23 cellular contexts compared by ENCODE assay signal in genomic region chr2:5743992-5744391, GRCh38. TPM values are rescaled to one million over a fixed set of nuclear protein-coding genes. Genes with fewer than 3 reads are reported as not detected.
"Had no signal": no experiment of that assay in that cellular context is flagged by ENCODE, and none has a peak within 500 bp of the region (broad histone marks: within the 10 kb centered on the region; RNA-seq: fewer than 3 reads in every experiment).

No MANE protein-coding gene starts in this region.

- H3K4me3 Mint-ChIP-seq: activated CD8-positive, alpha-beta T cell treated with anti-CD3 and anti-CD28 coated beads for 36 hours; activated naive CD8-positive, alpha-beta T cell treated with anti-CD3 and anti-CD28 coated beads for 36 hours; activated T-helper 17 cell treated with anti-CD3 and anti-CD28 coated beads, Interleukin-2, amount 50 U/mL, for 72 hours; mesothelial cell of epicardium; nephron had no signal

- ATAC-seq: activated CD8-positive, alpha-beta T cell treated with anti-CD3 and anti-CD28 coated beads for 36 hours; activated T-helper 17 cell treated with anti-CD3 and anti-CD28 coated beads, Interleukin-2, amount 50 U/mL, for 72 hours; gastroesophageal sphincter; heart right ventricle; left colon; lower lobe of right lung; sciatic nerve; upper lobe of right lung had no signal

- H3K27me3 ChIP-seq: esophagus muscularis mucosa, upper lobe of right lung had no signal

- H3K4me3 ChIP-seq: esophagus muscularis mucosa, gastroesophageal sphincter, heart right ventricle, lower lobe of right lung, smooth muscle cell, thoracic aorta, upper lobe of right lung had no signal

- H3K27me3 Mint-ChIP-seq: activated CD8-positive, alpha-beta T cell treated with anti-CD3 and anti-CD28 coated beads for 36 hours; activated naive CD8-positive, alpha-beta T cell treated with anti-CD3 and anti-CD28 coated beads for 36 hours; activated T-helper 17 cell treated with anti-CD3 and anti-CD28 coated beads, Interleukin-2, amount 50 U/mL, for 72 hours had no signal

- H3K27ac ChIP-seq: esophagus muscularis mucosa, gastroesophageal sphincter, heart right ventricle, lower lobe of right lung, thoracic aorta, upper lobe of right lung had no signal

- DNase-seq: activated CD4-positive, alpha-beta T cell treated with anti-CD3 and anti-CD28 coated beads for 48 hours; activated CD4-positive, CD25-positive, alpha-beta regulatory T cell; activated CD8-positive, alpha-beta T cell treated with anti-CD3 and anti-CD28 coated beads for 36 hours; activated naive CD4-positive, alpha-beta T cell; activated naive CD8-positive, alpha-beta T cell treated with anti-CD3 and anti-CD28 coated beads for 36 hours; activated T-cell treated with anti-CD3 and anti-CD28 coated beads, Interleukin-2, amount 50 U/mL, for 1 hour; amniotic stem cell; effector CD4-positive, alpha-beta T cell; heart right ventricle; left colon; lower lobe of right lung; nucleus accumbens; stimulated activated CD4-positive, alpha-beta T cell treated with anti-CD3 and anti-CD28 coated beads, Interleukin-4, amount 100 ng/mL, for 1 hour; T-helper 9 cell; upper lobe of right lung had no signal

- H3K4me1 Mint-ChIP-seq: activated naive CD8-positive, alpha-beta T cell treated with anti-CD3 and anti-CD28 coated beads for 36 hours; activated T-helper 17 cell treated with anti-CD3 and anti-CD28 coated beads, Interleukin-2, amount 50 U/mL, for 72 hours had no signal

- H3K36me3 Mint-ChIP-seq: activated naive CD8-positive, alpha-beta T cell treated with anti-CD3 and anti-CD28 coated beads for 36 hours; mesothelial cell of epicardium had no signal

- H3K4me1 ChIP-seq: esophagus muscularis mucosa, gastroesophageal sphincter, lower lobe of right lung, upper lobe of right lung had no signal

- H3K9me3 Mint-ChIP-seq: activated naive CD8-positive, alpha-beta T cell treated with anti-CD3 and anti-CD28 coated beads for 36 hours; mesothelial cell of epicardium; nephron had no signal

- H3K27ac Mint-ChIP-seq: activated CD8-positive, alpha-beta T cell treated with anti-CD3 and anti-CD28 coated beads for 36 hours; activated naive CD8-positive, alpha-beta T cell treated with anti-CD3 and anti-CD28 coated beads for 36 hours; activated T-helper 17 cell treated with anti-CD3 and anti-CD28 coated beads, Interleukin-2, amount 50 U/mL, for 72 hours; mesothelial cell of epicardium; nephron had no signal

- H3K9me3 ChIP-seq: esophagus muscularis mucosa, gastroesophageal sphincter, heart right ventricle, lower lobe of right lung, thoracic aorta, upper lobe of right lung had no signal

- H3K4me2 ChIP-seq: smooth muscle cell had no signal

- H3K36me3 ChIP-seq: esophagus muscularis mucosa, gastroesophageal sphincter, heart right ventricle, lower lobe of right lung, thoracic aorta, upper lobe of right lung had no signal

RNA-seq across cellular contexts. Expression of gene SOX11, which starts 51.8 kb away (rescaled TPM):
- total RNA-seq: activated CD8-positive, alpha-beta T cell treated with anti-CD3 and anti-CD28 coated beads for 36 hours; activated naive CD8-positive, alpha-beta T cell treated with anti-CD3 and anti-CD28 coated beads for 36 hours; activated T-helper 17 cell treated with anti-CD3 and anti-CD28 coated beads, Interleukin-2, amount 50 U/mL, for 72 hours; sciatic nerve; thoracic aorta had no signal
